10 cellular contexts compared by ENCODE assay signal in genomic region chr1:19495816-19496528, GRCh38. TPM values are rescaled to one million over a fixed set of nuclear protein-coding genes. Genes with fewer than 3 reads are reported as not detected.
DNase-seq lines count a peak whose midpoint lies in the region; ATAC-seq and TF ChIP-seq lines count a peak whose summit lies in the region.
"Had no signal": no experiment of that assay in that cellular context is flagged by ENCODE, and none has a peak within 500 bp of the region (broad histone marks: within the 10 kb centered on the region; RNA-seq: fewer than 3 reads in every experiment).

No MANE protein-coding gene starts in this region.

- H3K4me3 Mint-ChIP-seq in activated naive CD8-positive, alpha-beta T cell treated with anti-CD3 and anti-CD28 coated beads, Interleukin-2, amount 50 U/mL, for 24 hours, result no peak overlapping the region
- peak overlapping the region; percentile 9 for H3K4me3 Mint-ChIP-seq in stimulated activated effector memory CD8-positive, alpha-beta T cell treated with anti-CD3 and anti-CD28 coated beads, Interleukin-12 subunit alpha, Interleukin-12 subunit beta, amount 100 ng/mL, for 72 hours

- TF ChIP-seq CTCF in foreskin keratinocyte (conservative IDR thresholded peaks at IDR 0.05), result no peak

- no peaks in the 10 kb centered on the region for H3K27me3 ChIP-seq in right cardiac atrium (ENCODE audit: control insufficient read depth, insufficient read depth)
- H3K27me3 ChIP-seq in foreskin keratinocyte, result peaks cover 14% of the 10 kb centered on the region

- H3K4me3 ChIP-seq in right cardiac atrium (ENCODE audit: low read length), result no peak overlapping the region

- WGBS in right cardiac atrium, result 39% methylated on average over 3 of the region's 3 CpGs

- H3K9me3 ChIP-seq in right cardiac atrium (ENCODE audit: control insufficient read depth, low read length), result no peaks in the 10 kb centered on the region

- H3K27ac ChIP-seq in right cardiac atrium (ENCODE audit: low read length), result peak overlapping the region; percentile 61
- no peak overlapping the region for H3K27ac ChIP-seq in foreskin keratinocyte

- H3K4me1 Mint-ChIP-seq in activated naive CD8-positive, alpha-beta T cell treated with anti-CD3 and anti-CD28 coated beads, Interleukin-2, amount 50 U/mL, for 24 hours, result peaks cover 26% of the 10 kb centered on the region
- H3K4me1 Mint-ChIP-seq in stimulated activated effector memory CD8-positive, alpha-beta T cell treated with anti-CD3 and anti-CD28 coated beads, Interleukin-12 subunit alpha, Interleukin-12 subunit beta, amount 100 ng/mL, for 72 hours, result peaks cover 51% of the 10 kb centered on the region

- H3K36me3 Mint-ChIP-seq in activated naive CD8-positive, alpha-beta T cell treated with anti-CD3 and anti-CD28 coated beads, Interleukin-2, amount 50 U/mL, for 24 hours (ENCODE audit: low read depth), result no peaks in the 10 kb centered on the region
- H3K36me3 Mint-ChIP-seq in stimulated activated effector memory CD8-positive, alpha-beta T cell treated with anti-CD3 and anti-CD28 coated beads, Interleukin-12 subunit alpha, Interleukin-12 subunit beta, amount 100 ng/mL, for 72 hours, result no peaks in the 10 kb centered on the region

- peak overlapping the region; percentile 79 for H3K27ac Mint-ChIP-seq in activated naive CD8-positive, alpha-beta T cell treated with anti-CD3 and anti-CD28 coated beads, Interleukin-2, amount 50 U/mL, for 24 hours
- H3K27ac Mint-ChIP-seq in stimulated activated effector memory CD8-positive, alpha-beta T cell treated with anti-CD3 and anti-CD28 coated beads, Interleukin-12 subunit alpha, Interleukin-12 subunit beta, amount 100 ng/mL, for 72 hours, result peak overlapping the region; percentile 27

- ATAC-seq in activated naive CD8-positive, alpha-beta T cell treated with anti-CD3 and anti-CD28 coated beads, Interleukin-2, amount 50 U/mL, for 24 hours, result peak; percentile 93
- ATAC-seq in right cardiac atrium (no peak), GM21825 (IDR thresholded peaks at IDR 0.05; ENCODE audit: unreplicated experiment) (no peak), foreskin keratinocyte (no peak)
- ATAC-seq in stimulated activated effector memory CD8-positive, alpha-beta T cell treated with anti-CD3 and anti-CD28 coated beads, Interleukin-12 subunit alpha, Interleukin-12 subunit beta, amount 100 ng/mL, for 72 hours, result peak; percentile 83

- H3K4me1 ChIP-seq in right cardiac atrium (ENCODE audit: control insufficient read depth, insufficient read depth, low read length) (peaks cover 4% of the 10 kb centered on the region), foreskin keratinocyte (no peaks in the 10 kb centered on the region)

- DNase-seq in NCI-H2227 (lab: John Stamatoyannopoulos, UW; ENCODE audit: unreplicated experiment), result peak; percentile 10
- no peak for DNase-seq in NCI-H2227 treated with DMSO at 0.1 percent for 48 hours (lab: John Stamatoyannopoulos, UW)
- no peak for DNase-seq in activated naive CD8-positive, alpha-beta T cell treated with anti-CD3 and anti-CD28 coated beads, Interleukin-2, amount 50 U/mL, for 24 hours
- DNase-seq in right cardiac atrium, result no peak
- no peak for DNase-seq in stimulated activated effector memory CD8-positive, alpha-beta T cell treated with anti-CD3 and anti-CD28 coated beads, Interleukin-12 subunit alpha, Interleukin-12 subunit beta, amount 100 ng/mL, for 72 hours (ENCODE audit: low spot score in 2 of 2)
- no peak for DNase-seq in islet precursor cell
- DNase-seq in foreskin keratinocyte, result no peak
- DNase-seq: aorta, NCI-H1694 had no signal

- H3K27me3 Mint-ChIP-seq in activated naive CD8-positive, alpha-beta T cell treated with anti-CD3 and anti-CD28 coated beads, Interleukin-2, amount 50 U/mL, for 24 hours, result no peaks in the 10 kb centered on the region

- no peaks in the 10 kb centered on the region for H3K9me3 Mint-ChIP-seq in activated naive CD8-positive, alpha-beta T cell treated with anti-CD3 and anti-CD28 coated beads, Interleukin-2, amount 50 U/mL, for 24 hours
- no peaks in the 10 kb centered on the region for H3K9me3 Mint-ChIP-seq in stimulated activated effector memory CD8-positive, alpha-beta T cell treated with anti-CD3 and anti-CD28 coated beads, Interleukin-12 subunit alpha, Interleukin-12 subunit beta, amount 100 ng/mL, for 72 hours

- intact Hi-C loops in right cardiac atrium (cut with DNase I), result no loop called here

RNA-seq across cellular contexts. Expression of gene CAPZB, which starts 10.6 kb away (rescaled TPM):
- 100 to 1,000 TPM; 226 to 255 (median 232) TPM for total RNA-seq in right cardiac atrium
- polyA plus RNA-seq in right cardiac atrium, result 228 TPM
- total RNA-seq in foreskin keratinocyte, result 181 and 196 TPM in 2 replicates
- 285 and 303 TPM in 2 replicates for polyA plus RNA-seq in foreskin keratinocyte

Comparison
In these comparisons a context has a peak if more than half of its experiments do, and no peak if none do; other contexts are left out.
1. ATAC-seq: peak in activated naive CD8-positive, alpha-beta T cell treated with anti-CD3 and anti-CD28 coated beads, Interleukin-2, amount 50 U/mL, for 24 hours (single experiment) and stimulated activated effector memory CD8-positive, alpha-beta T cell treated with anti-CD3 and anti-CD28 coated beads, Interleukin-12 subunit alpha, Interleukin-12 subunit beta, amount 100 ng/mL, for 72 hours (single experiment); none in right cardiac atrium (0 of 2), GM21825 (single experiment) and foreskin keratinocyte (single experiment).